In the genomic region with DNA sequence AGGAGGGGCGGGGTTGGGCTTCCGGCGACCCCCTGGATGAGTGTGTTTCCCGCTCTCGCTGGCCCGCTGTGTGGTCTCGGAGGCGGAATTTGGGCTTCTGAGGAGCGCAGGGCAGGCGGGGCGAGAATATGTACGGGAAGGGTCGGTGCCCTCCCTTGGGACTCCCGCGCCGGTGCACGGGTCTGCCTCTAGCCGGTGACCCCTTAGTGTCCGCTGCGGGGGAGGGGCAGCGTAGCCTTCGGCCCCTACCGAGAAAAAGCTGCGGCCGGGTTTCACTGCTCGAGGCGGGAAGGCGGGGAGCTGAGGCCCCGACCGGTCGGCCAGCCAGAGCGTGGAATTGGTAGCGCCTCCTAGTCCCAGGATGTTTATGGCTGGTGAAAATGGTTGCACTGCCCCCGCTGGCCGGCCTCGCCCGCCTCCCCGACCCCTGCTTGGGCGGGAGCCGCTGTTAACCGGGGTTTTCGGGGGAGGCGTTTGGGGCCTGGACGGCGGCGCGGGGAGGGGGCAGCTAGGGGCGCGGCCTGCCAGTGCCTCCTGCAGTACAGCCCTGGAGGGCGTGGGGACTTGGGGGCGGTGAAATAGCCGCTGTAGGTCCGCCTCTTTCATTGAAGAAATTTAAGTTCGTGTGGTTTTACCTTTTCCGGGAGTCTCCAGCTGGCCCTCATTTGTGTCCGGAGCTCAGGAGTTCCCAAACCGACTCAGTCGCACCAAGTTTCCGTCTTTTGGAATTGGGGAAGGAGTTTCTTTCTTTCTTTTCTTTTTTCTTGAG, we compare ENCODE assay signal across 8 cellular contexts. TPM values are rescaled to one million over a fixed set of nuclear protein-coding genes. Genes with fewer than 3 reads are reported as not detected.
A peak's percentile ranks its signal among the peaks of the same experiment; 100 is the strongest.
DNase-seq lines count a peak whose midpoint lies in the region; ATAC-seq, FAIRE-seq and TF ChIP-seq lines count a peak whose summit lies in the region.

A gene (plus strand): TSS at position 643 of the 769 bp plus-strand sequence. CDS start 290 bp downstream, outside the sequence.

- H3K4me2 ChIP-seq in H1 (ENCODE audit: insufficient read depth in 1 of 2, low read depth in 2 of 2, low read length in 2 of 2) = peak within 1 kb of the TSS; percentile 78 to 94
- peak within 1 kb of the TSS; percentile 72 for H3K4me2 ChIP-seq in mesendoderm (ENCODE audit: low read length)

- H3K27ac Mint-ChIP-seq in CD8-positive, alpha-beta T cell = peak within 1 kb of the TSS; percentile 98

- peaks cover 39 to 72% of the 10 kb centered on the region in 2 experiments for H3K79me2 ChIP-seq in H1 (ENCODE audit: control insufficient read depth in 1 of 2, insufficient read depth in 2 of 2, low read length in 2 of 2)
- peaks cover 43% of the 10 kb centered on the region for H3K79me2 ChIP-seq in mesendoderm (ENCODE audit: control insufficient read depth, insufficient read depth, low read length)

- H3K36me3 Mint-ChIP-seq in CD8-positive, alpha-beta T cell = peaks cover 20% of the 10 kb centered on the region

- peak within 1 kb of the TSS; percentile 94 for H3K4me3 ChIP-seq in CD8-positive, alpha-beta T cell (ENCODE audit: low read depth, low read length)
- H3K4me3 ChIP-seq in H1 (ENCODE audit: extremely low read depth in 1 of 4, insufficient read depth in 2 of 4, low read depth in 3 of 4, low read length in 4 of 4) (peak within 1 kb of the TSS; percentile 94 to 100 (median 97)), mesendoderm (ENCODE audit: low read length) (peak within 1 kb of the TSS; percentile 93)

- peak within 1 kb of the TSS; percentile 93 for H3K18ac ChIP-seq in H1 (ENCODE audit: extremely low read depth, low read length)
- peak within 1 kb of the TSS; percentile 94 for H3K18ac ChIP-seq in mesendoderm (ENCODE audit: low read length)

- H3K4me1 Mint-ChIP-seq in CD8-positive, alpha-beta T cell (ENCODE audit: low read depth) = peaks cover 52% of the 10 kb centered on the region

- H2BK5ac ChIP-seq in H1 (ENCODE audit: low read depth, low read length) (peak within 1 kb of the TSS; percentile 87), mesendoderm (ENCODE audit: low read length) (peak within 1 kb of the TSS; percentile 90)

- no peak within 1 kb of the TSS; the same call in 1 of the 2 replicates for H2BK15ac ChIP-seq in H1 (ENCODE audit: low read length)
- H2BK15ac ChIP-seq in mesendoderm (replicated peaks; ENCODE audit: low read depth) = no peak within 1 kb of the TSS

- peak within 1 kb of the TSS; percentile 81 for H3K27ac ChIP-seq in CD8-positive, alpha-beta T cell (ENCODE audit: low read depth, low read length)
- peak within 1 kb of the TSS; percentile 93 for H3K27ac ChIP-seq in H1 (ENCODE audit: low read depth, low read length)
- peak within 1 kb of the TSS; percentile 100 for H3K27ac ChIP-seq in mesendoderm (ENCODE audit: low read depth, low read length)

- H3K4me1 ChIP-seq in CD8-positive, alpha-beta T cell (ENCODE audit: insufficient read depth, low read length) = peaks cover 41% of the 10 kb centered on the region
- H3K4me1 ChIP-seq in H1 (replicated peaks in 1 of 4; ENCODE audit: control insufficient read depth in 3 of 4, insufficient read depth in 4 of 4, low read length in 3 of 4) (peaks cover 0 to 3% (median 1%) of the 10 kb centered on the region in 4 experiments; a peak in 3 of 7 replicates), mesendoderm (ENCODE audit: control insufficient read depth, low read depth, low read length) (peaks cover 2% of the 10 kb centered on the region)

- H3K9me3 Mint-ChIP-seq in CD8-positive, alpha-beta T cell = no peaks in the 10 kb centered on the region

- WGBS in H1 (ENCODE audit: extremely low coverage in 1 of 2, insufficient coverage in 1 of 2, insufficient read length in 1 of 2, insufficient replicate concordance in 2 of 2, low coverage in 1 of 2, low lambda C conversion rate in 2 of 2, missing lambda C conversion rate in 1 of 2), 2 experiments = 1% methylated on average over 45 of the region's 59 CpGs; no CpG with 5 or more reads in 1 of the 2 experiments
- no CpG with 5 or more reads among the region's 59 CpGs for WGBS in mesendoderm (ENCODE audit: extremely low coverage, insufficient coverage, low lambda C conversion rate)

- no peaks in the 10 kb centered on the region for H3K36me3 ChIP-seq in CD8-positive, alpha-beta T cell (ENCODE audit: insufficient read depth, low read length)
- H3K36me3 ChIP-seq in H1 (ENCODE audit: control insufficient read depth in 2 of 4, insufficient read depth in 4 of 4, low read length in 3 of 4) (peaks cover 0 to 37% (median 8%) of the 10 kb centered on the region in 4 experiments; a peak in 4 of 8 replicates), mesendoderm (ENCODE audit: control insufficient read depth, insufficient read depth, low read length) (no peaks in the 10 kb centered on the region)

- H3K4me3 Mint-ChIP-seq in CD8-positive, alpha-beta T cell = peak within 1 kb of the TSS; percentile 99

- peak within 1 kb of the TSS; percentile 92 for H4K91ac ChIP-seq in H1 (replicated peaks; ENCODE audit: insufficient read length, low read length)

- H3K79me1 ChIP-seq in H1 (ENCODE audit: low read depth, low read length) (no peaks in the 10 kb centered on the region), mesendoderm (ENCODE audit: low read length) (no peaks in the 10 kb centered on the region)

- H3K9ac ChIP-seq in H1 (replicated peaks in 1 of 4; ENCODE audit: extremely low read depth in 1 of 4, low read depth in 3 of 4, low read length in 3 of 4) (peak within 1 kb of the TSS; percentile 82 to 96 (median 90)), mesendoderm (ENCODE audit: low read length) (peak within 1 kb of the TSS; percentile 95)

- H3K14ac ChIP-seq in H1 (ENCODE audit: insufficient read length) = no peak within 1 kb of the TSS

- H3K23ac ChIP-seq in H1 (ENCODE audit: insufficient read length) (no peak within 1 kb of the TSS), mesendoderm (ENCODE audit: low read length) (peak within 1 kb of the TSS; percentile 54)

- H3K27me3 Mint-ChIP-seq in CD8-positive, alpha-beta T cell (ENCODE audit: low read depth) = no peaks in the 10 kb centered on the region

- peak; percentile 24 for TF ChIP-seq CTCF in CD8-positive, alpha-beta T cell (IDR thresholded peaks at IDR 0.05)
- TF ChIP-seq CTCF in H1 (IDR thresholded peaks at IDR 0.05; ENCODE audit: control extremely low read depth in 1 of 3, insufficient read depth in 1 of 3, low read depth in 1 of 3, low read length in 3 of 3) = peak in 2 of 3 experiments; percentile 14 to 33; a peak in 2 of 4 replicates

- H4K8ac ChIP-seq in H1 (ENCODE audit: extremely low read depth, insufficient read depth, low read length) (peak within 1 kb of the TSS; percentile 96), mesendoderm (ENCODE audit: low read depth, low read length) (peak within 1 kb of the TSS; percentile 76)

- H2BK20ac ChIP-seq in H1 (ENCODE audit: low read length) = no peak within 1 kb of the TSS

- peaks cover 11% of the 10 kb centered on the region in 2 experiments for H4K20me1 ChIP-seq in H1 (replicated peaks in 1 of 2; ENCODE audit: control insufficient read depth in 1 of 2, insufficient read depth in 2 of 2, low read length in 2 of 2)

- FAIRE-seq in H1 (lab: Jason Lieb, UNC) = no peak

- no peak within 1 kb of the TSS for H2BK120ac ChIP-seq in H1 (replicated peaks; ENCODE audit: low read depth, low read length)
- peak within 1 kb of the TSS; percentile 69 for H2BK120ac ChIP-seq in mesendoderm (ENCODE audit: low read depth, low read length)

- H3K56ac ChIP-seq in H1 (replicated peaks; ENCODE audit: insufficient read length, low read depth, low read length) (peak within 1 kb of the TSS; percentile 97), mesendoderm (ENCODE audit: low read length) (peak within 1 kb of the TSS; percentile 98)

- intact Hi-C loops in CD8-positive, alpha-beta T cell (cut with DNase I, micrococcal nuclease) = loop anchor here (1.0 to 10.0 kb wide), 17 partner anchors 12 to 1953 kb away; a partner anchor contains a TSS

- H3K27me3 ChIP-seq in CD8-positive, alpha-beta T cell (ENCODE audit: insufficient read depth, low read length) = no peaks in the 10 kb centered on the region
- H3K27me3 ChIP-seq in H1 (replicated peaks in 1 of 4; ENCODE audit: control insufficient read depth in 3 of 4, extremely low read depth in 1 of 4, insufficient read depth in 3 of 4, low read length in 3 of 4) (no peaks in the 10 kb centered on the region), mesendoderm (ENCODE audit: insufficient read depth, low read length, poor library complexity) (no peaks in the 10 kb centered on the region)

- H2AFZ ChIP-seq in H1 (ENCODE audit: low read length) = no peak within 1 kb of the TSS

- POLR2A ChIA-PET in CD8-positive, alpha-beta T cell (lab: Charles Lee) = interaction anchor here (0.7 to 3.0 kb wide), 10 partner anchors 8 to 253 kb away, joined by 3 to 47 read pairs (median 4); a partner anchor contains a TSS
- POLR2A ChIA-PET in activated CD8-positive, alpha-beta memory T cell treated with anti-CD3 and anti-CD28 coated beads for 36 hours (lab: Charles Lee) = interaction anchor here (0.6 to 1.6 kb wide), 8 partner anchors 15 to 253 kb away, joined by 3 to 8 read pairs (median 4); a partner anchor contains a TSS
- POLR2A ChIA-PET in H1 (lab: Charles Lee; ENCODE audit: partially characterized antibody) = interaction anchor here (0.6 to 10.8 kb wide), 49 partner anchors 8 to 1271 kb away, joined by 3 to 297 read pairs (median 4); a partner anchor contains a TSS

- peak; percentile 68 to 91 (median 80) for DNase-seq in CD8-positive, alpha-beta T cell
- DNase-seq in HS-27A (ENCODE audit: low read depth) (peak; percentile 61), NOMO-1 (lab: John Stamatoyannopoulos, UW; ENCODE audit: unreplicated experiment in 2 of 2) (peak; percentile 90 to 92), H1 (ENCODE audit: low read depth in 1 of 2, low spot score in 2 of 2) (peak; percentile 86 to 88), mesendoderm (peak; percentile 98)
- peak; percentile 66 to 70 for DNase-seq in stimulated activated CD8-positive, alpha-beta memory T cell treated with anti-CD3 and anti-CD28 coated beads, Interleukin-15, amount 100 ng/mL, for 4 hours (ENCODE audit: low read depth in 2 of 2)

- TF ChIP-seq RAD21 in H1 (IDR thresholded peaks at IDR 0.05 in 1 of 2, conservative IDR thresholded peaks at IDR 0.05 in 1 of 2; ENCODE audit: low read depth in 2 of 2, low read length in 2 of 2) = peak in 1 of 2 experiments; percentile 11; a peak in 2 of 4 replicates

- TF ChIP-seq POLR2A in H1 (IDR thresholded peaks at IDR 0.05; ENCODE audit: control extremely low read depth in 1 of 2, low read depth in 2 of 2, low read length in 2 of 2) = peak; percentile 89 to 96

- H2AK5ac ChIP-seq in H1 (ENCODE audit: low read depth, low read length) (no peak within 1 kb of the TSS), mesendoderm (ENCODE audit: low read length) (no peak within 1 kb of the TSS)

- CTCF ChIA-PET in CD8-positive, alpha-beta T cell (lab: Charles Lee) = interaction anchor here (0.6 to 3.4 kb wide), 5 partner anchors 11 to 1536 kb away, joined by 3 to 12 read pairs (median 7); no protein-coding TSS in a partner anchor
- CTCF ChIA-PET in activated CD8-positive, alpha-beta memory T cell treated with anti-CD3 and anti-CD28 coated beads for 36 hours (lab: Charles Lee) = interaction anchor here (1.0 to 2.2 kb wide), 8 partner anchors 13 to 151 kb away, joined by 3 to 7 read pairs (median 4); no protein-coding TSS in a partner anchor
- CTCF ChIA-PET in H1 (lab: Charles Lee; ENCODE audit: partially characterized antibody) = interaction anchor here (0.7 to 5.1 kb wide), 7 partner anchors 9 to 149 kb away, joined by 3 to 17 read pairs (median 4); no protein-coding TSS in a partner anchor

- H4K5ac ChIP-seq in H1 (ENCODE audit: insufficient read length, low read depth, low read length) (peak within 1 kb of the TSS; percentile 93), mesendoderm (ENCODE audit: low read length) (no peak within 1 kb of the TSS)

- no peak within 1 kb of the TSS; the same call in 1 of the 2 replicates for H2BK12ac ChIP-seq in H1 (ENCODE audit: low read depth, low read length)

- H3K9me3 ChIP-seq in CD8-positive, alpha-beta T cell (ENCODE audit: low read length) = no peaks in the 10 kb centered on the region
- no peaks in the 10 kb centered on the region for H3K9me3 ChIP-seq in H1 (ENCODE audit: insufficient read depth in 2 of 2, low read depth in 1 of 2, low read length in 1 of 2)

- no peak for TF ChIP-seq EP300 in H1 (IDR thresholded peaks at IDR 0.05; ENCODE audit: borderline replicate concordance in 1 of 2, low read depth in 2 of 2, low read length in 2 of 2)

- peaks cover 15% of the 10 kb centered on the region for H3K23me2 ChIP-seq in H1 (ENCODE audit: low read depth, low read length)

- ATAC-seq in CD8-positive, alpha-beta T cell = peak; percentile 68
- ATAC-seq in GM19467 (IDR thresholded peaks at IDR 0.05; ENCODE audit: unreplicated experiment) = peak; percentile 62

- peak within 1 kb of the TSS; percentile 88 for H3K4ac ChIP-seq in H1 (replicated peaks; ENCODE audit: insufficient read length, low read depth, low read length)
- peak within 1 kb of the TSS; percentile 25 for H3K4ac ChIP-seq in mesendoderm (ENCODE audit: low read depth, low read length)

RNA-seq across cellular contexts. Expression of the gene that starts here (rescaled TPM):
- total RNA-seq in CD8-positive, alpha-beta T cell = 10 to 100 TPM; 43.9 to 48.2 TPM
- total RNA-seq in activated CD8-positive, alpha-beta memory T cell treated with anti-CD3 and anti-CD28 coated beads for 36 hours = 10 to 100 TPM; 56.4 to 59.1 TPM
- 925 and 956 TPM in 2 replicates for total RNA-seq in H1 (2021; fragmentation: NEBNext Ultra II Directional; extraction: Animal tissue kit (Norgen Biotek cat#: 25700))
- polyA plus RNA-seq in H1 (2011; rRNA removed) = 130 and 278 TPM in 2 replicates
- 376 TPM for polyA plus RNA-seq in H1 (2011; cell fraction: cytosol; rRNA removed)
- polyA plus RNA-seq in H1 (2011; cell fraction: nucleus; rRNA removed) = 74.2 TPM
- polyA plus RNA-seq in H1 (2012, experiment 1 of 2) = 531 to 1,061 TPM (median 542 TPM) in 4 replicates
- 80.5 TPM for polyA plus RNA-seq in H1 (2012, experiment 2 of 2)
- 627 TPM for polyA plus RNA-seq in H1 (2013, experiment 1 of 2)
- polyA plus RNA-seq in H1 (2013, experiment 2 of 2) = 641 TPM
- 191 and 331 TPM in 2 replicates for polyA minus RNA-seq in H1 (2011; rRNA and poly(A)+ RNA removed)
- polyA minus RNA-seq in H1 (2011; cell fraction: cytosol; rRNA and poly(A)+ RNA removed) = 336 TPM
- 322 TPM for polyA minus RNA-seq in H1 (2011; cell fraction: nucleus; rRNA and poly(A)+ RNA removed)
- 361 TPM for polyA plus RNA-seq in mesendoderm (2013, experiment 1 of 2)
- 376 TPM for polyA plus RNA-seq in mesendoderm (2013, experiment 2 of 2)

Comparison
In these comparisons a context has a peak if more than half of its experiments do, and no peak if none do; other contexts are left out.
1. Peak in every context shown above with its lines: DNase-seq, ATAC-seq, H3K4me3 ChIP-seq and H3K27ac ChIP-seq.
2. RNA of the gene that starts here (total RNA-seq): 925 to 956 TPM in H1; 56.4 to 59.1 TPM in activated CD8-positive, alpha-beta memory T cell treated with anti-CD3 and anti-CD28 coated beads for 36 hours and 43.9 to 48.2 TPM in CD8-positive, alpha-beta T cell; every median in the first group is over 10 times any median in the second.